Comparison of ENCODE assay signal across 28 cellular contexts in the genomic region with DNA sequence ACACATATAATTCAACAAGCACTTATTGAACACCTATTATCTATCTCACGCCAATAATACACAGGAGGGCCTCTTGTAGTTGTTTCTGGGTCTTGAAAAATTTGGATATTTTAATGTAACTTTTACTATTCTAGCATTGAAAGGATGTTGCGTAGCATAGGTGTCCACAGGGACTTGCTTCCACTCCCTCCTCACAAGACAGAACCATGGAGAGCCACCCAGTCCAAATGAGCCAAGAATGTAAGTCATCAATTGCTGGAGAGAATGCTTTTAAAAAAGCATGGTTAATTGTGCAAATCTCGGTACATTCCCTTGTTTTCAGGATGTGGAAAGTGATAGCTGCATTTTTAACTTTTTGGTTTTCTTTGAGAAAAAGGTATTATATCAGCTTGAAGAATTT. TPM values are rescaled to one million over a fixed set of nuclear protein-coding genes. Genes with fewer than 3 reads are reported as not detected.
"Had no signal": no experiment of that assay in that cellular context is flagged by ENCODE, and none has a peak within 500 bp of the region (broad histone marks: within the 10 kb centered on the region; RNA-seq: fewer than 3 reads in every experiment).

No MANE protein-coding gene starts in this region.

- H3K36me3 Mint-ChIP-seq: mesothelial cell of epicardium, neural progenitor cell, type B pancreatic cell had no signal

- ATAC-seq: left colon; left lung; right lobe of liver; stimulated activated memory B cell treated with anti-CD40 and anti-IgM and Interleukin-4, amounts not matched to agents 10 μg/mL and 1 μg/mL and 100 μg/mL, for 72 hours; stimulated activated naive CD8-positive, alpha-beta T cell treated with anti-CD3 and anti-CD28 coated beads, Interleukin-15, amount 100 ng/mL, for 72 hours had no signal

- H3K4me1 ChIP-seq: right atrium auricular region, right lobe of liver, tibial nerve, uterus had no signal

- H3K27me3 ChIP-seq: left lung, neural progenitor cell, neutrophil, ovary, right atrium auricular region, right lobe of liver, tibial nerve, uterus had no signal

- H3K4me3 ChIP-seq: left lung, lung, neural progenitor cell, ovary, right atrium auricular region, right lobe of liver, smooth muscle cell, tibial nerve, uterus had no signal

- H3K27ac ChIP-seq: left lung, neural progenitor cell, neutrophil, ovary, right atrium auricular region, right lobe of liver, tibial nerve, uterus had no signal

- DNase-seq: hippocampal formation; kidney; left colon; left lung; mesendoderm; naive B cell; nephron progenitor cell; occipital lobe; ovary; right lobe of liver; stimulated activated CD4-positive, alpha-beta T cell treated with anti-CD3 and anti-CD28 coated beads, Interleukin-1b, Interleukin-23, amount 100 ng/mL, for 48 hours; stimulated activated CD4-positive, alpha-beta T cell treated with anti-CD3 and anti-CD28 coated beads, Interleukin-2, amount 100 ng/mL, for 48 hours; stimulated activated CD4-positive, alpha-beta T cell treated with anti-CD3 and anti-CD28 coated beads, Interleukin-4, amount 100 ng/mL, for 4 hours; stimulated activated CD8-positive, alpha-beta memory T cell treated with anti-CD3 and anti-CD28 coated beads, Interleukin-4, amount 100 ng/mL, for 48 hours; stimulated activated naive CD4-positive, alpha-beta T cell treated with Interleukin-2 at 50 U/mL for 16 hours; stimulated activated naive CD8-positive, alpha-beta T cell treated with anti-CD3 and anti-CD28 coated beads, Interleukin-15, amount 100 ng/mL, for 72 hours; substantia nigra; uterus had no signal

- H3K4me2 ChIP-seq: neural progenitor cell, smooth muscle cell had no signal

- H3K36me3 ChIP-seq: left lung, neural progenitor cell, neutrophil, ovary, right atrium auricular region, right lobe of liver, tibial nerve, uterus had no signal

- H3K27ac Mint-ChIP-seq: mesothelial cell of epicardium; nephron progenitor cell; neural progenitor cell; progenitor cell of endocrine pancreas; stimulated activated memory B cell treated with anti-CD40 and anti-IgM and Interleukin-4, amounts not matched to agents 10 μg/mL and 1 μg/mL and 100 μg/mL, for 72 hours; type B pancreatic cell had no signal

- H3K27me3 Mint-ChIP-seq: naive B cell; stimulated activated memory B cell treated with anti-CD40 and anti-IgM and Interleukin-4, amounts not matched to agents 10 μg/mL and 1 μg/mL and 100 μg/mL, for 72 hours; stimulated activated naive CD8-positive, alpha-beta T cell treated with anti-CD3 and anti-CD28 coated beads, Interleukin-15, amount 100 ng/mL, for 72 hours had no signal

- H3K9ac ChIP-seq: neural progenitor cell had no signal

- H3K4me3 Mint-ChIP-seq: mesothelial cell of epicardium; naive B cell; nephron progenitor cell; neural progenitor cell; stimulated activated memory B cell treated with anti-CD40 and anti-IgM and Interleukin-4, amounts not matched to agents 10 μg/mL and 1 μg/mL and 100 μg/mL, for 72 hours; stimulated activated naive CD8-positive, alpha-beta T cell treated with anti-CD3 and anti-CD28 coated beads, Interleukin-15, amount 100 ng/mL, for 72 hours; type B pancreatic cell had no signal

- H3K9me3 ChIP-seq: left lung, neutrophil, ovary, right atrium auricular region, right lobe of liver, tibial nerve, uterus had no signal

- H2AFZ ChIP-seq: neural progenitor cell had no signal

- H3K9me3 Mint-ChIP-seq: mesothelial cell of epicardium; naive B cell; nephron progenitor cell; neural progenitor cell; stimulated activated memory B cell treated with anti-CD40 and anti-IgM and Interleukin-4, amounts not matched to agents 10 μg/mL and 1 μg/mL and 100 μg/mL, for 72 hours; stimulated activated naive CD8-positive, alpha-beta T cell treated with anti-CD3 and anti-CD28 coated beads, Interleukin-15, amount 100 ng/mL, for 72 hours; type B pancreatic cell had no signal

RNA-seq across cellular contexts. Expression of a gene that starts 46.8 kb away (rescaled TPM):
- polyA plus RNA-seq: smooth muscle cell had no signal
